ENCODE assay signal across 14 cellular contexts in genomic region chr19:1880611-1881392, GRCh38. TPM values are rescaled to one million over a fixed set of nuclear protein-coding genes. Genes with fewer than 3 reads are reported as not detected.
DNase-seq lines count a peak whose midpoint lies in the region; ATAC-seq and TF ChIP-seq lines count a peak whose summit lies in the region.
"Had no signal": no experiment of that assay in that cellular context is flagged by ENCODE, and none has a peak within 500 bp of the region (broad histone marks: within the 10 kb centered on the region; RNA-seq: fewer than 3 reads in every experiment).

No MANE protein-coding gene starts in this region.

- H4K20me1 ChIP-seq in mammary epithelial cell (ENCODE audit: insufficient read depth, low read length), result no peaks in the 10 kb centered on the region

- H3K9me3 ChIP-seq in heart right ventricle (no peaks in the 10 kb centered on the region), right cardiac atrium (ENCODE audit: control insufficient read depth, low read length) (no peaks in the 10 kb centered on the region), mammary epithelial cell (replicated peaks; ENCODE audit: insufficient read depth, low read length) (no peaks in the 10 kb centered on the region), lower lobe of right lung (no peaks in the 10 kb centered on the region), upper lobe of right lung (no peaks in the 10 kb centered on the region)

- peak overlapping the region; percentile 64 for H3K4me2 ChIP-seq in mammary epithelial cell (ENCODE audit: insufficient read depth, low read depth, low read length)

- peak overlapping the region in 9 of 10 donors; percentile 91 to 99 (median 96) for H3K27ac ChIP-seq in heart right ventricle
- H3K27ac ChIP-seq in right cardiac atrium (ENCODE audit: low read length), result no peak overlapping the region
- H3K27ac ChIP-seq in mammary epithelial cell (ENCODE audit: insufficient read depth, low read depth, low read length), result no peak overlapping the region
- H3K27ac ChIP-seq in lower lobe of right lung, result peak overlapping the region; percentile 90
- H3K27ac ChIP-seq in upper lobe of right lung, result peak overlapping the region; percentile 70
- H3K27ac ChIP-seq: cardiac muscle cell, GM23248, parathyroid adenoma had no signal

- TF ChIP-seq CTCF in heart right ventricle (IDR thresholded peaks at IDR 0.05), result no peak
- TF ChIP-seq CTCF in mammary epithelial cell (conservative IDR thresholded peaks at IDR 0.05 in 1 of 2, IDR thresholded peaks at IDR 0.05 in 1 of 2; ENCODE audit: extremely low read depth in 1 of 2, insufficient read depth in 1 of 2, low read depth in 1 of 2, low read length in 2 of 2), result no peak
- TF ChIP-seq CTCF in lower lobe of right lung (IDR thresholded peaks at IDR 0.05), result no peak
- no peak for TF ChIP-seq CTCF in upper lobe of right lung (IDR thresholded peaks at IDR 0.05)

- H2AFZ ChIP-seq in mammary epithelial cell (ENCODE audit: low read depth, low read length), result no peak overlapping the region
- H2AFZ ChIP-seq: GM23248, parathyroid adenoma had no signal

- no TSS peak for BruUV-seq in mammary epithelial cell (replicated peaks; lab: Mats Ljungman, UMichigan)

- H3K27me3 ChIP-seq in heart right ventricle, result no peaks in the 10 kb centered on the region
- no peaks in the 10 kb centered on the region for H3K27me3 ChIP-seq in right cardiac atrium (ENCODE audit: control insufficient read depth, insufficient read depth)
- no peaks in the 10 kb centered on the region for H3K27me3 ChIP-seq in mammary epithelial cell (ENCODE audit: insufficient read depth, low read length)
- no peaks in the 10 kb centered on the region for H3K27me3 ChIP-seq in lower lobe of right lung (ENCODE audit: low read depth)
- no peaks in the 10 kb centered on the region for H3K27me3 ChIP-seq in upper lobe of right lung
- H3K27me3 ChIP-seq: cardiac muscle cell had no signal

- no peak for DNase-seq in heart right ventricle
- no peak for DNase-seq in right cardiac atrium
- no peak for DNase-seq in mammary epithelial cell
- DNase-seq in lower lobe of right lung, result no peak
- no peak for DNase-seq in upper lobe of right lung
- no peak for DNase-seq in inferior parietal cortex (ENCODE audit: extremely low spot score)
- no peak for DNase-seq in T1000 (lab: John Stamatoyannopoulos, UW)
- DNase-seq: activated effector memory CD4-positive, alpha-beta T cell treated with Interleukin-2 at 50 U/mL for 16 hours; EL; GM23248; NCI-H2029 treated with DMSO at 0.1 percent for 48 hours had no signal

- in situ Hi-C loops in mammary epithelial cell (cut with MboI; ENCODE audit: low sequenced_read_pairs in 2 of 2), result no loop called here

- WGBS in heart right ventricle, 2 donors, result 77 to 90% methylated on average over 26 to 34 of the region's 35 CpGs
- WGBS in right cardiac atrium, result 83% methylated on average over 28 of the region's 35 CpGs
- WGBS in mammary epithelial cell (ENCODE audit: low coverage, missing lambda C conversion rate), result 77% methylated on average over 5 of the region's 35 CpGs

- dilution Hi-C loops in mammary epithelial cell (cut with HindIII; ENCODE audit: low sequenced_read_pairs), result no loop called here

- ATAC-seq in heart right ventricle, result no peak
- no peak for ATAC-seq in right cardiac atrium
- no peak for ATAC-seq in lower lobe of right lung
- ATAC-seq in upper lobe of right lung, result no peak
- no peak for ATAC-seq in GM19395 (IDR thresholded peaks at IDR 0.05; ENCODE audit: unreplicated experiment)

- intact Hi-C loops in heart right ventricle (cut with DNase I), result no loop called here
- intact Hi-C loops in right cardiac atrium (cut with DNase I), result no loop called here
- intact Hi-C loops in mammary epithelial cell (cut with micrococcal nuclease), result no loop called here
- intact Hi-C loops in lower lobe of right lung (cut with DNase I), result no loop called here
- intact Hi-C loops in upper lobe of right lung (cut with DNase I), result no loop called here

- H3K9ac ChIP-seq in mammary epithelial cell (ENCODE audit: insufficient read depth, low read length), result no peak overlapping the region
- H3K9ac ChIP-seq: GM23248, parathyroid adenoma had no signal

- peaks cover 54% of the 10 kb centered on the region for H3K79me2 ChIP-seq in mammary epithelial cell (ENCODE audit: insufficient read depth, low read length)

- CTCF ChIA-PET in mammary epithelial cell (lab: Charles Lee; ENCODE audit: low non-redundant PET), result no interaction called here

- H3K36me3 ChIP-seq in heart right ventricle (peaks cover 0 to 29% (median 0%) of the 10 kb centered on the region in 9 donors), mammary epithelial cell (ENCODE audit: insufficient read depth, low read length) (no peaks in the 10 kb centered on the region), lower lobe of right lung (peaks cover 22% of the 10 kb centered on the region), upper lobe of right lung (no peaks in the 10 kb centered on the region)
- H3K36me3 ChIP-seq: cardiac muscle cell had no signal

- peak overlapping the region in 9 of 10 donors; percentile 6 to 100 (median 92) for H3K4me3 ChIP-seq in heart right ventricle
- no peak overlapping the region for H3K4me3 ChIP-seq in right cardiac atrium (ENCODE audit: low read length)
- peak overlapping the region in 1 of 3 experiments; percentile 16 for H3K4me3 ChIP-seq in mammary epithelial cell (replicated peaks in 1 of 3; ENCODE audit: insufficient read depth in 1 of 3, low read depth in 2 of 3, low read length in 3 of 3)
- H3K4me3 ChIP-seq in lower lobe of right lung, result peak overlapping the region; percentile 97
- peak overlapping the region; percentile 25 for H3K4me3 ChIP-seq in upper lobe of right lung
- H3K4me3 ChIP-seq: cardiac muscle cell, GM23248 had no signal

- peaks cover 32 to 59% (median 51%) of the 10 kb centered on the region in 9 donors for H3K4me1 ChIP-seq in heart right ventricle
- peaks cover 4% of the 10 kb centered on the region for H3K4me1 ChIP-seq in right cardiac atrium (ENCODE audit: control insufficient read depth, insufficient read depth, low read length)
- H3K4me1 ChIP-seq in mammary epithelial cell (ENCODE audit: insufficient read depth, low read length), result peaks cover 26% of the 10 kb centered on the region
- peaks cover 50% of the 10 kb centered on the region for H3K4me1 ChIP-seq in lower lobe of right lung
- peaks cover 42% of the 10 kb centered on the region for H3K4me1 ChIP-seq in upper lobe of right lung

RNA-seq across cellular contexts. Expression of gene ABHD17A, which starts 4.5 kb away (rescaled TPM):
- total RNA-seq in heart right ventricle (10 to 100 TPM; 45.1 to 68.0 (median 57.0) TPM), right cardiac atrium (10 to 100 TPM; 64.4 to 71.3 (median 68.3) TPM), mammary epithelial cell (10 to 100 TPM; 46.2 to 61.5 TPM), lower lobe of right lung (76.4 TPM), upper lobe of right lung (76.1 TPM)
- polyA plus RNA-seq in heart right ventricle (100 to 1,000 TPM in 1 of 2 donors, 10 to 100 TPM in 1; 93.6 to 185 TPM), right cardiac atrium (96.0 TPM), mammary epithelial cell (56.8 TPM)
- 7.2 TPM for polyA minus RNA-seq in mammary epithelial cell

RNA-seq across cellular contexts. Expression of gene KLF16, which starts 17.4 kb away (rescaled TPM):
- total RNA-seq in heart right ventricle (10 to 100 TPM in 4 of 10 donors, 1 to 10 TPM in 6; 5.0 to 13.4 (median 7.6) TPM), right cardiac atrium (10 to 100 TPM in 1 of 4 donors, 1 to 10 TPM in 3; 6.4 to 11.1 (median 7.3) TPM), mammary epithelial cell (10 to 100 TPM; 13.7 to 56.2 TPM), lower lobe of right lung (22.2 TPM), upper lobe of right lung (28.0 TPM)
- polyA plus RNA-seq in heart right ventricle (1 to 10 TPM; 4.0 to 8.6 TPM), right cardiac atrium (4.5 TPM), mammary epithelial cell (11.9 TPM)
- 11.0 TPM for polyA minus RNA-seq in mammary epithelial cell

RNA-seq across cellular contexts. Expression of gene ADAT3, which starts 24.4 kb away (rescaled TPM):
- total RNA-seq in heart right ventricle (1 to 10 TPM in 9 of 10 donors, under 1 TPM in 1; 0.94 to 3.2 (median 1.4) TPM), right cardiac atrium (1 to 10 TPM; 1.2 to 2.7 (median 2.0) TPM), mammary epithelial cell (1 to 10 TPM; 3.5 to 7.3 TPM), lower lobe of right lung (6.2 TPM), upper lobe of right lung (6.3 TPM)
- polyA plus RNA-seq in heart right ventricle (1 to 10 TPM; 2.0 to 4.3 TPM), right cardiac atrium (1.8 TPM), mammary epithelial cell (1.7 TPM)
- not detected for polyA minus RNA-seq in mammary epithelial cell

RNA-seq across cellular contexts. Expression of gene SCAMP4, which starts 24.4 kb away (rescaled TPM):
- total RNA-seq in heart right ventricle (10 to 100 TPM; 11.7 to 24.2 (median 14.4) TPM), right cardiac atrium (10 to 100 TPM; 18.4 to 19.9 (median 18.9) TPM), mammary epithelial cell (10 to 100 TPM; 70.2 to 76.5 TPM), lower lobe of right lung (65.0 TPM), upper lobe of right lung (73.2 TPM)
- polyA plus RNA-seq in heart right ventricle (10 to 100 TPM; 17.0 to 22.1 TPM), right cardiac atrium (16.1 TPM), mammary epithelial cell (31.7 TPM)
- polyA minus RNA-seq in mammary epithelial cell, result 38.7 TPM

RNA-seq across cellular contexts. Expression of gene REXO1, which starts 32.5 kb away (rescaled TPM):
- total RNA-seq in heart right ventricle (10 to 100 TPM; 13.1 to 20.1 (median 16.5) TPM), right cardiac atrium (10 to 100 TPM; 12.8 to 22.1 (median 17.4) TPM), mammary epithelial cell (10 to 100 TPM; 11.3 to 41.0 TPM), lower lobe of right lung (29.1 TPM), upper lobe of right lung (37.2 TPM)
- polyA plus RNA-seq in heart right ventricle (10 to 100 TPM; 13.1 to 20.6 TPM), right cardiac atrium (15.3 TPM), mammary epithelial cell (22.4 TPM)
- 29.8 TPM for polyA minus RNA-seq in mammary epithelial cell

Comparison
In these comparisons a context has a peak if more than half of its experiments do, and no peak if none do; other contexts are left out.
1. H3K27ac ChIP-seq: peak in heart right ventricle (9 of 10), lower lobe of right lung (single experiment) and upper lobe of right lung (single experiment); none in right cardiac atrium (single experiment) and mammary epithelial cell (single experiment).